Comparison of ENCODE assay signal across 6 cellular contexts in genomic region chr11:65613091-65613928, GRCh38. TPM values are rescaled to one million over a fixed set of nuclear protein-coding genes. Genes with fewer than 3 reads are reported as not detected.
DNase-seq lines count a peak whose midpoint lies in the region; ATAC-seq lines count a peak whose summit lies in the region.

No MANE protein-coding gene starts in this region.

- peak overlapping the region; percentile 83 to 98 (median 90) for H3K4me3 Mint-ChIP-seq in CD8-positive, alpha-beta memory T cell
- peak overlapping the region; percentile 91 to 96 (median 93) for H3K4me3 Mint-ChIP-seq in T-cell

- peaks cover 0 to 64% (median 0%) of the 10 kb centered on the region in 3 donors for H3K36me3 Mint-ChIP-seq in CD8-positive, alpha-beta memory T cell
- peaks cover 6% of the 10 kb centered on the region for H3K36me3 Mint-ChIP-seq in T-cell

- ATAC-seq in T-cell (replicated peaks in 1 of 4) (no peak), GM21381 (IDR thresholded peaks at IDR 0.05; ENCODE audit: unreplicated experiment) (no peak), HG03045 (IDR thresholded peaks at IDR 0.05; ENCODE audit: unreplicated experiment) (no peak)

- no peaks in the 10 kb centered on the region for H3K27me3 ChIP-seq in CD8-positive, alpha-beta memory T cell (ENCODE audit: insufficient read depth, low read length, poor library complexity, severe bottlenecking)

- peaks cover 12% of the 10 kb centered on the region for H3K36me3 ChIP-seq in CD8-positive, alpha-beta memory T cell (ENCODE audit: insufficient read depth, low read length)

- H3K4me1 Mint-ChIP-seq in CD8-positive, alpha-beta memory T cell, result peaks cover 43 to 73% (median 54%) of the 10 kb centered on the region in 3 donors
- H3K4me1 Mint-ChIP-seq in T-cell, result peaks cover 58 to 67% (median 59%) of the 10 kb centered on the region in 3 donors

- H3K27me3 Mint-ChIP-seq in CD8-positive, alpha-beta memory T cell, result no peaks in the 10 kb centered on the region
- no peaks in the 10 kb centered on the region for H3K27me3 Mint-ChIP-seq in T-cell

- H3K9me3 Mint-ChIP-seq in CD8-positive, alpha-beta memory T cell, result no peaks in the 10 kb centered on the region
- no peaks in the 10 kb centered on the region for H3K9me3 Mint-ChIP-seq in T-cell

- H3K4me3 ChIP-seq in CD8-positive, alpha-beta memory T cell (ENCODE audit: low read length), result peak overlapping the region; percentile 93
- H3K4me3 ChIP-seq in iPS-18c (ENCODE audit: insufficient read depth, low read depth, low read length), result peak overlapping the region; percentile 82

- peak overlapping the region; percentile 67 to 100 (median 95) for H3K27ac Mint-ChIP-seq in CD8-positive, alpha-beta memory T cell
- peak overlapping the region; percentile 61 to 93 for H3K27ac Mint-ChIP-seq in T-cell

- peak overlapping the region; percentile 91 for H3K27ac ChIP-seq in CD8-positive, alpha-beta memory T cell (ENCODE audit: low read depth, low read length)

- CTCF ChIA-PET in CD8-positive, alpha-beta memory T cell (lab: Charles Lee), result interaction anchor here (1.0 to 2.5 kb wide), 7 partner anchors 19 to 491 kb away, joined by 3 to 28 read pairs (median 5); partner anchors contain the start of genes FAU, MRPL49 and RELA
- CTCF ChIA-PET in T-cell (lab: Charles Lee), result interaction anchor here in 1 of 2 donors (0.6 kb wide), 1 partner anchor 47 kb away, joined by 6 read pairs; no protein-coding TSS in a partner anchor

- H3K4me1 ChIP-seq in CD8-positive, alpha-beta memory T cell (ENCODE audit: insufficient read depth, low read length), result peaks cover 50% of the 10 kb centered on the region

- no peak for DNase-seq in CD8-positive, alpha-beta memory T cell
- DNase-seq in T-cell (peak in 1 of 34 experiments; percentile 20), HuH-7.5 (ENCODE audit: low spot score) (no peak)

- H3K9me3 ChIP-seq in CD8-positive, alpha-beta memory T cell (ENCODE audit: low read length), result no peaks in the 10 kb centered on the region
- peaks cover 3% of the 10 kb centered on the region for H3K9me3 ChIP-seq in iPS-18c (ENCODE audit: control insufficient read depth, insufficient read depth, low read length)

- POLR2A ChIA-PET in CD8-positive, alpha-beta memory T cell (lab: Charles Lee), result interaction anchor here (0.6 to 3.7 kb wide), 6 partner anchors 19 to 72 kb away, joined by 3 to 32 read pairs (median 6); partner anchors contain the start of genes FAM89B and RELA
- POLR2A ChIA-PET in T-cell (lab: Charles Lee), result interaction anchor here in 1 of 2 donors (0.6 kb wide), 1 partner anchor 246 kb away, joined by 3 read pairs; no protein-coding TSS in a partner anchor

RNA-seq across cellular contexts. Expression of gene MAP3K11, which starts 0.7 kb away (rescaled TPM):
- total RNA-seq in CD8-positive, alpha-beta memory T cell, result 10 to 100 TPM; 61.6 to 65.5 TPM
- polyA plus RNA-seq in CD8-positive, alpha-beta memory T cell, result 23.5 TPM
- 100 to 1,000 TPM in 2 of 5 donors, 10 to 100 TPM in 3; 60.8 to 110 (median 84.0) TPM for total RNA-seq in T-cell

RNA-seq across cellular contexts. Expression of gene PCNX3, which starts 2.3 kb away (rescaled TPM):
- 10 to 100 TPM; 46.4 to 53.1 TPM for total RNA-seq in CD8-positive, alpha-beta memory T cell
- 8.5 TPM for polyA plus RNA-seq in CD8-positive, alpha-beta memory T cell
- total RNA-seq in T-cell, result 10 to 100 TPM; 54.2 to 74.7 (median 66.8) TPM

RNA-seq across cellular contexts. Expression of gene KCNK7, which starts 17.7 kb away (rescaled TPM):
- under 1 TPM; 0.59 to 0.64 TPM for total RNA-seq in CD8-positive, alpha-beta memory T cell
- not detected for polyA plus RNA-seq in CD8-positive, alpha-beta memory T cell
- total RNA-seq in T-cell, result 1 to 10 TPM; 2.3 to 8.0 (median 3.6) TPM

RNA-seq across cellular contexts. Expression of gene SIPA1, which starts 24.6 kb away (rescaled TPM):
- 100 to 1,000 TPM; 111 to 123 TPM for total RNA-seq in CD8-positive, alpha-beta memory T cell
- polyA plus RNA-seq in CD8-positive, alpha-beta memory T cell, result 335 TPM
- 100 to 1,000 TPM; 179 to 285 (median 200) TPM for total RNA-seq in T-cell

RNA-seq across cellular contexts. Expression of gene EHBP1L1, which starts 37.5 kb away (rescaled TPM):
- total RNA-seq in CD8-positive, alpha-beta memory T cell, result 100 to 1,000 TPM in 1 of 2 experiments, 10 to 100 TPM in 1; 97.3 to 100 TPM
- polyA plus RNA-seq in CD8-positive, alpha-beta memory T cell, result 25.1 TPM
- total RNA-seq in T-cell, result 100 to 1,000 TPM; 115 to 170 (median 150) TPM
